In the genomic region with DNA sequence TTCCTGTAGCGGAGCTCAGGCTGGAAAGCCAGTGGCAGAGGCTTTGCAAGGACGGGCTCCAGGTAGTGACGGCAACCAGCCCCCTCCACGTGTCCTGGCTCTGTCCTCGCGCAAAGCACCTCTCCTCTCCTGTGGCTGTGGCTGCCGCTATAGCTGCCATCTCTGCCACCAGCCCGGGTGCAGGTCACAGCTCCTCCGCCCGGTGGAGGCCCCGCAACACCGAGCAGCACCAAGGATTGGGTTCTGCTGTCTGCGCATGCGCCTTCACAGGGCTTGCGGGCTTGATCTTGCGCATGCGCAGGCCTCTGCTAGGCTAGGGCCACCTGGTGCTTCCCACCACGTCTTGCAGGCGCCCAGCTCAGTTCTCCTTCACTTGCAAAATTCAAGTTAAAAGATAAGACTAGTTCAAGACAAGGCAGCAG, we compare ENCODE assay signal across 8 cellular contexts.
DNase-seq lines count a peak whose midpoint lies in the region; ATAC-seq and TF ChIP-seq lines count a peak whose summit lies in the region.

No MANE protein-coding gene starts in this region.

- peak; percentile 82 for DNase-seq in activated CD4-positive, alpha-beta T cell treated with anti-CD3 and anti-CD28 coated beads, Interleukin-2, amount 10 ng/mL, durations not matched to agents 24 days and 14 days
- peak; percentile 30 for DNase-seq in fibroblast of villous mesenchyme (ENCODE audit: low read depth)
- peak; percentile 2 to 23 for DNase-seq in stimulated activated CD4-positive, alpha-beta T cell treated with anti-CD3 and anti-CD28 coated beads, Interleukin-1b, Interleukin-23, amount 100 ng/mL, for 4 hours (ENCODE audit: low read depth in 2 of 2)
- no peak for DNase-seq in DMS79 treated with DMSO at 0.1 percent for 48 hours (lab: John Stamatoyannopoulos, UW)
- no peak for DNase-seq in 8988T
- DNase-seq in NCI-H2171 (lab: John Stamatoyannopoulos, UW) = no peak
- DNase-seq in NCI-H1417 (lab: John Stamatoyannopoulos, UW) = no peak

- H3K27me3 Mint-ChIP-seq in activated CD4-positive, alpha-beta T cell treated with anti-CD3 and anti-CD28 coated beads, Interleukin-2, amount 10 ng/mL, durations not matched to agents 24 days and 14 days = no peaks in the 10 kb centered on the region

- no peaks in the 10 kb centered on the region for H3K4me1 Mint-ChIP-seq in activated CD4-positive, alpha-beta T cell treated with anti-CD3 and anti-CD28 coated beads, Interleukin-2, amount 10 ng/mL, durations not matched to agents 24 days and 14 days

- no peak overlapping the region for H3K27ac Mint-ChIP-seq in activated CD4-positive, alpha-beta T cell treated with anti-CD3 and anti-CD28 coated beads, Interleukin-2, amount 10 ng/mL, durations not matched to agents 24 days and 14 days

- peak overlapping the region; percentile 30 for H3K4me3 ChIP-seq in fibroblast of villous mesenchyme (ENCODE audit: low read depth, low read length)

- peak; percentile 98 for ATAC-seq in GM19397 (IDR thresholded peaks at IDR 0.05; ENCODE audit: unreplicated experiment)

- peak overlapping the region; percentile 37 for H3K4me3 Mint-ChIP-seq in activated CD4-positive, alpha-beta T cell treated with anti-CD3 and anti-CD28 coated beads, Interleukin-2, amount 10 ng/mL, durations not matched to agents 24 days and 14 days

- no peaks in the 10 kb centered on the region for H3K36me3 Mint-ChIP-seq in activated CD4-positive, alpha-beta T cell treated with anti-CD3 and anti-CD28 coated beads, Interleukin-2, amount 10 ng/mL, durations not matched to agents 24 days and 14 days (ENCODE audit: low read depth)

- H3K9me3 Mint-ChIP-seq in activated CD4-positive, alpha-beta T cell treated with anti-CD3 and anti-CD28 coated beads, Interleukin-2, amount 10 ng/mL, durations not matched to agents 24 days and 14 days = no peaks in the 10 kb centered on the region

- intact Hi-C loops in activated CD4-positive, alpha-beta T cell treated with anti-CD3 and anti-CD28 coated beads, Interleukin-2, amount 10 ng/mL, durations not matched to agents 24 days and 14 days (cut with micrococcal nuclease) = no loop called here

- no peak for TF ChIP-seq CTCF in fibroblast of villous mesenchyme (IDR thresholded peaks at IDR 0.05; ENCODE audit: insufficient read depth, low read depth, low read length)

Comparison
In these comparisons a context has a peak if more than half of its experiments do, and no peak if none do; other contexts are left out.
1. DNase-seq: peak in activated CD4-positive, alpha-beta T cell treated with anti-CD3 and anti-CD28 coated beads, Interleukin-2, amount 10 ng/mL, durations not matched to agents 24 days and 14 days (single experiment), fibroblast of villous mesenchyme (single experiment) and stimulated activated CD4-positive, alpha-beta T cell treated with anti-CD3 and anti-CD28 coated beads, Interleukin-1b, Interleukin-23, amount 100 ng/mL, for 4 hours (2 of 2); none in DMS79 treated with DMSO at 0.1 percent for 48 hours (single experiment), 8988T (single experiment), NCI-H2171 (single experiment) and NCI-H1417 (0 of 3).